21 cellular contexts compared by ENCODE assay signal in the genomic region with DNA sequence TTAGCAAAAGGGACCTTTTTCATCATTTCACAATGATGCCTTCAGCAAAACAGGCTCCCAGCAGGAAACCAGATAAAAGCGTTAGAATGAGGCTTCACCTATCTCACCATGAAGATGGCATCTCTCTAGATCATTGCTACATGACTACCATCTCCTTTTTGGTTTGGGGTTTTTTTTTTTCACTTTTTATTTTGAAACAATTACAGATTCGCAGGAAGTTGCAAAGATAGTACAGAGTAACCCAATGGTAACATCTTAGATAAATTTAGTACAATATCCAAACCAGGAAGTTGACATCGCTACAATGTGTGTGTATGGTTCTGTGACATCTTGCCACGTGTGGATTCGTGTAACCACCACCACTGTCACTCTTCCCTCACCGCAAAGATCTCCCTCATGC. TPM values are rescaled to one million over a fixed set of nuclear protein-coding genes. Genes with fewer than 3 reads are reported as not detected.
DNase-seq lines count a peak whose midpoint lies in the region; ATAC-seq and TF ChIP-seq lines count a peak whose summit lies in the region.
"Had no signal": no experiment of that assay in that cellular context is flagged by ENCODE, and none has a peak within 500 bp of the region (broad histone marks: within the 10 kb centered on the region; RNA-seq: fewer than 3 reads in every experiment).

No MANE protein-coding gene starts in this region.

- no peak for TF ChIP-seq POLR2A in vagina (IDR thresholded peaks at IDR 0.05)

- H3K4me1 ChIP-seq in CD8-positive, alpha-beta T cell (ENCODE audit: insufficient read depth, low read length) = no peaks in the 10 kb centered on the region
- H3K4me1 ChIP-seq in neutrophil (ENCODE audit: control insufficient read depth in 1 of 2, insufficient read depth in 1 of 2, low read depth in 1 of 2, low read length in 1 of 2) (peaks cover 14 to 38% of the 10 kb centered on the region in 2 experiments), vagina (no peaks in the 10 kb centered on the region)

- H3K36me3 ChIP-seq in CD8-positive, alpha-beta T cell (ENCODE audit: insufficient read depth, low read length) = no peaks in the 10 kb centered on the region
- H3K36me3 ChIP-seq in neutrophil (no peaks in the 10 kb centered on the region), vagina (no peaks in the 10 kb centered on the region)

- no peak overlapping the region for H3K27ac ChIP-seq in CD8-positive, alpha-beta T cell (ENCODE audit: low read depth, low read length)
- H3K27ac ChIP-seq in neutrophil = peak overlapping the region; percentile 78
- no peak overlapping the region for H3K27ac ChIP-seq in vagina
- H3K27ac ChIP-seq: SK-N-MC had no signal

- H3K27me3 ChIP-seq in CD8-positive, alpha-beta T cell (ENCODE audit: insufficient read depth, low read length) = no peaks in the 10 kb centered on the region
- no peaks in the 10 kb centered on the region for H3K27me3 ChIP-seq in neutrophil
- H3K27me3 ChIP-seq in vagina = no peaks in the 10 kb centered on the region

- no peak for DNase-seq in activated naive CD4-positive, alpha-beta T cell treated with anti-CD3 and anti-CD28 coated beads, Interleukin-2, amount 10 ng/mL, durations not matched to agents 7 days and 5 days
- DNase-seq in activated naive CD4-positive, alpha-beta T cell treated with anti-CD3 and anti-CD28 coated beads, Interleukin-2, amount 50 U/mL, for 16 hours = no peak
- no peak for DNase-seq in CD8-positive, alpha-beta T cell
- DNase-seq in T-helper 2 cell treated with Interferon-gamma antibody and Interleukin-4, amounts not matched to agents 5 μg/mL and 100 μg/mL, for 36 hours (ENCODE audit: low spot score) = no peak
- no peak for DNase-seq in vagina (ENCODE audit: extremely low spot score in 2 of 2)
- DNase-seq in AG08396 (ENCODE audit: low spot score) = no peak
- DNase-seq: DMS53; GDM1; Kasumi-1; NCI-H1105; NCI-H2029 treated with DMSO at 0.1 percent for 48 hours; NCI-H226; NCI-H524; NCI-H774; NK-92 treated with Interleukin-12 subunit alpha and Interleukin-12 subunit beta, amount 100 ng/mL, for 24 hours; SW 1271 had no signal

- intact Hi-C loops in CD8-positive, alpha-beta T cell (cut with DNase I, micrococcal nuclease) = no loop called here
- intact Hi-C loops in vagina (cut with DNase I) = no loop called here

- H3K4me1 Mint-ChIP-seq in activated naive CD4-positive, alpha-beta T cell treated with anti-CD3 and anti-CD28 coated beads, Interleukin-2, amount 10 ng/mL, durations not matched to agents 7 days and 5 days = peaks cover 10% of the 10 kb centered on the region
- peaks cover 10% of the 10 kb centered on the region for H3K4me1 Mint-ChIP-seq in CD8-positive, alpha-beta T cell (ENCODE audit: low read depth)
- H3K4me1 Mint-ChIP-seq in T-helper 2 cell treated with Interferon-gamma antibody and Interleukin-4, amounts not matched to agents 5 μg/mL and 100 μg/mL, for 36 hours (ENCODE audit: low read depth) = peaks cover 14% of the 10 kb centered on the region
- H3K4me1 Mint-ChIP-seq: B cell had no signal

- H3K9me3 ChIP-seq in CD8-positive, alpha-beta T cell (ENCODE audit: low read length) = no peaks in the 10 kb centered on the region
- H3K9me3 ChIP-seq in neutrophil = no peaks in the 10 kb centered on the region
- no peaks in the 10 kb centered on the region for H3K9me3 ChIP-seq in vagina

- POLR2A ChIA-PET in CD8-positive, alpha-beta T cell (lab: Charles Lee) = no interaction called here

- no peak for ATAC-seq in CD8-positive, alpha-beta T cell
- ATAC-seq in GM21526 (IDR thresholded peaks at IDR 0.05; ENCODE audit: low FRiP score, unreplicated experiment) = no peak
- ATAC-seq: Right ventricle myocardium inferior had no signal

- no peak overlapping the region for H3K4me3 ChIP-seq in CD8-positive, alpha-beta T cell (ENCODE audit: low read depth, low read length)
- H3K4me3 ChIP-seq in neutrophil (ENCODE audit: low read depth in 1 of 2, low read length in 1 of 2) = no peak overlapping the region
- H3K4me3 ChIP-seq in vagina = no peak overlapping the region
- H3K4me3 ChIP-seq: SK-N-MC had no signal

- CTCF ChIA-PET in activated naive CD4-positive, alpha-beta T cell treated with anti-CD3 and anti-CD28 coated beads, Interleukin-2, amount 10 ng/mL, durations not matched to agents 7 days and 5 days (lab: Charles Lee) = interaction anchor here (2.5 kb wide), 1 partner anchor 8 kb away, joined by 9 read pairs; no protein-coding TSS in a partner anchor
- CTCF ChIA-PET in CD8-positive, alpha-beta T cell (lab: Charles Lee) = interaction anchor here (1.8 kb wide), 1 partner anchor 8 kb away, joined by 7 read pairs; no protein-coding TSS in a partner anchor

- H3K4me3 Mint-ChIP-seq in activated naive CD4-positive, alpha-beta T cell treated with anti-CD3 and anti-CD28 coated beads, Interleukin-2, amount 10 ng/mL, durations not matched to agents 7 days and 5 days = no peak overlapping the region
- no peak overlapping the region for H3K4me3 Mint-ChIP-seq in CD8-positive, alpha-beta T cell
- peak overlapping the region; percentile 10 for H3K4me3 Mint-ChIP-seq in T-helper 2 cell treated with Interferon-gamma antibody and Interleukin-4, amounts not matched to agents 5 μg/mL and 100 μg/mL, for 36 hours
- H3K4me3 Mint-ChIP-seq: B cell had no signal

- peaks cover 19% of the 10 kb centered on the region for H3K27me3 Mint-ChIP-seq in activated naive CD4-positive, alpha-beta T cell treated with anti-CD3 and anti-CD28 coated beads, Interleukin-2, amount 10 ng/mL, durations not matched to agents 7 days and 5 days
- H3K27me3 Mint-ChIP-seq in CD8-positive, alpha-beta T cell (ENCODE audit: low read depth) = peaks cover 8% of the 10 kb centered on the region
- peaks cover 11% of the 10 kb centered on the region for H3K27me3 Mint-ChIP-seq in T-helper 2 cell treated with Interferon-gamma antibody and Interleukin-4, amounts not matched to agents 5 μg/mL and 100 μg/mL, for 36 hours (ENCODE audit: low read depth)

- no peak for TF ChIP-seq CTCF in CD8-positive, alpha-beta T cell (IDR thresholded peaks at IDR 0.05)
- no peak for TF ChIP-seq CTCF in neutrophil (IDR thresholded peaks at IDR 0.05)
- TF ChIP-seq CTCF in vagina (IDR thresholded peaks at IDR 0.05) = no peak

- peak overlapping the region; percentile 60 for H3K27ac Mint-ChIP-seq in activated naive CD4-positive, alpha-beta T cell treated with anti-CD3 and anti-CD28 coated beads, Interleukin-2, amount 10 ng/mL, durations not matched to agents 7 days and 5 days
- H3K27ac Mint-ChIP-seq in CD8-positive, alpha-beta T cell = peak overlapping the region; percentile 49
- H3K27ac Mint-ChIP-seq in T-helper 2 cell treated with Interferon-gamma antibody and Interleukin-4, amounts not matched to agents 5 μg/mL and 100 μg/mL, for 36 hours = peak overlapping the region; percentile 73
- H3K27ac Mint-ChIP-seq: B cell had no signal

- H3K36me3 Mint-ChIP-seq in activated naive CD4-positive, alpha-beta T cell treated with anti-CD3 and anti-CD28 coated beads, Interleukin-2, amount 10 ng/mL, durations not matched to agents 7 days and 5 days = peaks cover 4% of the 10 kb centered on the region
- peaks cover 17% of the 10 kb centered on the region for H3K36me3 Mint-ChIP-seq in CD8-positive, alpha-beta T cell
- H3K36me3 Mint-ChIP-seq in T-helper 2 cell treated with Interferon-gamma antibody and Interleukin-4, amounts not matched to agents 5 μg/mL and 100 μg/mL, for 36 hours (ENCODE audit: low read depth) = peaks cover 2% of the 10 kb centered on the region

- no peaks in the 10 kb centered on the region for H3K9me3 Mint-ChIP-seq in activated naive CD4-positive, alpha-beta T cell treated with anti-CD3 and anti-CD28 coated beads, Interleukin-2, amount 10 ng/mL, durations not matched to agents 7 days and 5 days
- no peaks in the 10 kb centered on the region for H3K9me3 Mint-ChIP-seq in CD8-positive, alpha-beta T cell
- H3K9me3 Mint-ChIP-seq in T-helper 2 cell treated with Interferon-gamma antibody and Interleukin-4, amounts not matched to agents 5 μg/mL and 100 μg/mL, for 36 hours = no peaks in the 10 kb centered on the region

RNA-seq across cellular contexts. Expression of a gene that starts 22.3 kb away (rescaled TPM):
- 10 to 100 TPM; 27.7 to 28.8 TPM for total RNA-seq in CD8-positive, alpha-beta T cell
- 84.0 TPM for total RNA-seq in vagina
